ENCODE assay signal across 18 cellular contexts in genomic region chr9:86730165-86730928, GRCh38.
"Had no signal": no experiment of that assay in that cellular context is flagged by ENCODE, and none has a peak within 500 bp of the region (broad histone marks: within the 10 kb centered on the region; RNA-seq: fewer than 3 reads in every experiment).

No MANE protein-coding gene starts in this region.

- H3K4me3 ChIP-seq: body of pancreas, dorsolateral prefrontal cortex, left lung, pancreas, spleen, testis had no signal

- H3K27ac Mint-ChIP-seq: activated CD4-positive, alpha-beta memory T cell treated with anti-CD3 and anti-CD28 coated beads for 36 hours; activated CD4-positive, alpha-beta T cell treated with anti-CD3 and anti-CD28 coated beads for 36 hours; activated naive CD8-positive, alpha-beta T cell treated with anti-CD3 and anti-CD28 coated beads, Interleukin-2, amount 10 ng/mL, durations not matched to agents 7 days and 5 days; naive thymus-derived CD4-positive, alpha-beta T cell; stimulated activated memory B cell treated with anti-CD40 and anti-IgM and Interleukin-4, amounts not matched to agents 10 μg/mL and 1 μg/mL and 100 μg/mL, for 72 hours; T-helper 17 cell; type B pancreatic cell; WTC11 had no signal

- DNase-seq: activated CD4-positive, alpha-beta memory T cell treated with anti-CD3 and anti-CD28 coated beads for 36 hours; activated CD4-positive, alpha-beta T cell treated with anti-CD3 and anti-CD28 coated beads for 36 hours; activated naive CD4-positive, alpha-beta T cell; activated naive CD8-positive, alpha-beta T cell treated with anti-CD3 and anti-CD28 coated beads, Interleukin-2, amount 10 ng/mL, durations not matched to agents 7 days and 5 days; body of pancreas; dorsolateral prefrontal cortex; foreskin melanocyte; head of caudate nucleus; left lung; naive thymus-derived CD4-positive, alpha-beta T cell; pancreas; spleen; stimulated activated CD4-positive, alpha-beta T cell treated with anti-CD3 and anti-CD28 coated beads, Interleukin-4, amount 100 ng/mL, for 4 hours; T-helper 17 cell; testis had no signal

- H3K9me3 ChIP-seq: body of pancreas, left lung, pancreas, spleen, testis had no signal

- H3K4me3 Mint-ChIP-seq: activated CD4-positive, alpha-beta memory T cell treated with anti-CD3 and anti-CD28 coated beads for 36 hours; activated CD4-positive, alpha-beta T cell treated with anti-CD3 and anti-CD28 coated beads for 36 hours; activated naive CD8-positive, alpha-beta T cell treated with anti-CD3 and anti-CD28 coated beads, Interleukin-2, amount 10 ng/mL, durations not matched to agents 7 days and 5 days; naive thymus-derived CD4-positive, alpha-beta T cell; stimulated activated memory B cell treated with anti-CD40 and anti-IgM and Interleukin-4, amounts not matched to agents 10 μg/mL and 1 μg/mL and 100 μg/mL, for 72 hours; T-helper 17 cell; type B pancreatic cell; WTC11 had no signal

- H3K4me1 Mint-ChIP-seq: activated CD4-positive, alpha-beta T cell treated with anti-CD3 and anti-CD28 coated beads for 36 hours; activated naive CD8-positive, alpha-beta T cell treated with anti-CD3 and anti-CD28 coated beads, Interleukin-2, amount 10 ng/mL, durations not matched to agents 7 days and 5 days; naive thymus-derived CD4-positive, alpha-beta T cell; stimulated activated memory B cell treated with anti-CD40 and anti-IgM and Interleukin-4, amounts not matched to agents 10 μg/mL and 1 μg/mL and 100 μg/mL, for 72 hours; T-helper 17 cell had no signal

- H3K27ac ChIP-seq: dorsolateral prefrontal cortex, left lung, spleen, testis had no signal

- H3K27me3 ChIP-seq: body of pancreas, dorsolateral prefrontal cortex, left lung, pancreas, spleen, testis had no signal

- H3K36me3 ChIP-seq: left lung, pancreas, spleen had no signal

- H3K9me3 Mint-ChIP-seq: activated CD4-positive, alpha-beta memory T cell treated with anti-CD3 and anti-CD28 coated beads for 36 hours; activated naive CD8-positive, alpha-beta T cell treated with anti-CD3 and anti-CD28 coated beads, Interleukin-2, amount 10 ng/mL, durations not matched to agents 7 days and 5 days; stimulated activated memory B cell treated with anti-CD40 and anti-IgM and Interleukin-4, amounts not matched to agents 10 μg/mL and 1 μg/mL and 100 μg/mL, for 72 hours; WTC11 had no signal

- H3K36me3 Mint-ChIP-seq: activated CD4-positive, alpha-beta memory T cell treated with anti-CD3 and anti-CD28 coated beads for 36 hours; activated naive CD8-positive, alpha-beta T cell treated with anti-CD3 and anti-CD28 coated beads, Interleukin-2, amount 10 ng/mL, durations not matched to agents 7 days and 5 days; naive thymus-derived CD4-positive, alpha-beta T cell; stimulated activated memory B cell treated with anti-CD40 and anti-IgM and Interleukin-4, amounts not matched to agents 10 μg/mL and 1 μg/mL and 100 μg/mL, for 72 hours; WTC11 had no signal

- H3K4me1 ChIP-seq: left lung, spleen had no signal

- H3K27me3 Mint-ChIP-seq: activated CD4-positive, alpha-beta T cell treated with anti-CD3 and anti-CD28 coated beads for 36 hours; activated naive CD8-positive, alpha-beta T cell treated with anti-CD3 and anti-CD28 coated beads, Interleukin-2, amount 10 ng/mL, durations not matched to agents 7 days and 5 days; stimulated activated memory B cell treated with anti-CD40 and anti-IgM and Interleukin-4, amounts not matched to agents 10 μg/mL and 1 μg/mL and 100 μg/mL, for 72 hours; type B pancreatic cell had no signal
